In genomic region chr5:99878830-99879229, GRCh38 we compare ENCODE assay signal across 27 cellular contexts.
"Had no signal": no experiment of that assay in that cellular context is flagged by ENCODE, and none has a peak within 500 bp of the region (broad histone marks: within the 10 kb centered on the region; RNA-seq: fewer than 3 reads in every experiment).

No MANE protein-coding gene starts in this region.

- H3K9me3 Mint-ChIP-seq: activated naive CD4-positive, alpha-beta T cell treated with anti-CD3 and anti-CD28 coated beads, Interleukin-2, amount 10 ng/mL, durations not matched to agents 7 days and 5 days had no signal

- H3K4me1 Mint-ChIP-seq: activated CD4-positive, alpha-beta memory T cell treated with anti-CD3 and anti-CD28 coated beads, Interleukin-2, amount 10 ng/mL, durations not matched to agents 7 days and 5 days; activated naive CD4-positive, alpha-beta T cell treated with anti-CD3 and anti-CD28 coated beads, Interleukin-2, amount 10 ng/mL, durations not matched to agents 7 days and 5 days; activated naive CD8-positive, alpha-beta T cell treated with anti-CD3 and anti-CD28 coated beads for 36 hours; activated T-helper 17 cell treated with anti-CD3 and anti-CD28 coated beads, Interleukin-2, amount 50 U/mL, for 72 hours; T-helper 17 cell had no signal

- H3K27ac ChIP-seq: SJSA1 had no signal

- H3K4me3 Mint-ChIP-seq: activated CD4-positive, alpha-beta memory T cell treated with anti-CD3 and anti-CD28 coated beads, Interleukin-2, amount 10 ng/mL, durations not matched to agents 7 days and 5 days; activated naive CD4-positive, alpha-beta T cell treated with anti-CD3 and anti-CD28 coated beads, Interleukin-2, amount 10 ng/mL, durations not matched to agents 7 days and 5 days; activated naive CD8-positive, alpha-beta T cell treated with anti-CD3 and anti-CD28 coated beads for 36 hours; activated T-helper 17 cell treated with anti-CD3 and anti-CD28 coated beads, Interleukin-2, amount 50 U/mL, for 72 hours; T-helper 17 cell had no signal

- H3K27ac Mint-ChIP-seq: activated CD4-positive, alpha-beta memory T cell treated with anti-CD3 and anti-CD28 coated beads, Interleukin-2, amount 10 ng/mL, durations not matched to agents 7 days and 5 days; activated naive CD4-positive, alpha-beta T cell treated with anti-CD3 and anti-CD28 coated beads, Interleukin-2, amount 10 ng/mL, durations not matched to agents 7 days and 5 days; activated naive CD8-positive, alpha-beta T cell treated with anti-CD3 and anti-CD28 coated beads for 36 hours; activated T-helper 17 cell treated with anti-CD3 and anti-CD28 coated beads, Interleukin-2, amount 50 U/mL, for 72 hours; T-helper 17 cell had no signal

- H3K4me1 ChIP-seq: SJSA1 had no signal

- H3K36me3 Mint-ChIP-seq: activated naive CD4-positive, alpha-beta T cell treated with anti-CD3 and anti-CD28 coated beads, Interleukin-2, amount 10 ng/mL, durations not matched to agents 7 days and 5 days; activated naive CD8-positive, alpha-beta T cell treated with anti-CD3 and anti-CD28 coated beads for 36 hours had no signal

- H3K27me3 Mint-ChIP-seq: activated CD4-positive, alpha-beta memory T cell treated with anti-CD3 and anti-CD28 coated beads, Interleukin-2, amount 10 ng/mL, durations not matched to agents 7 days and 5 days; activated naive CD4-positive, alpha-beta T cell treated with anti-CD3 and anti-CD28 coated beads, Interleukin-2, amount 10 ng/mL, durations not matched to agents 7 days and 5 days; activated naive CD8-positive, alpha-beta T cell treated with anti-CD3 and anti-CD28 coated beads for 36 hours; activated T-helper 17 cell treated with anti-CD3 and anti-CD28 coated beads, Interleukin-2, amount 50 U/mL, for 72 hours; T-helper 17 cell had no signal

- H3K27me3 ChIP-seq: SJSA1 had no signal

- ATAC-seq: activated T-helper 17 cell treated with anti-CD3 and anti-CD28 coated beads, Interleukin-2, amount 50 U/mL, for 72 hours; Panc1; T-helper 17 cell had no signal

- H3K9me3 ChIP-seq: SJSA1 had no signal

- H3K4me3 ChIP-seq: SJSA1 had no signal

- H3K36me3 ChIP-seq: SJSA1 had no signal

- DNase-seq: activated CD4-positive, alpha-beta memory T cell treated with anti-CD3 and anti-CD28 coated beads, Interleukin-2, amount 10 ng/mL, durations not matched to agents 7 days and 5 days; activated CD4-positive, alpha-beta T cell treated with anti-CD3 and anti-CD28 coated beads, Interleukin-2, amount 50 U/mL, for 1 hour; activated CD4-positive, CD25-positive, alpha-beta regulatory T cell; activated gamma-delta T cell; activated naive CD4-positive, alpha-beta T cell treated with anti-CD3 and anti-CD28 coated beads, Interleukin-2, amount 10 ng/mL, durations not matched to agents 7 days and 5 days; activated naive CD8-positive, alpha-beta T cell treated with anti-CD3 and anti-CD28 coated beads for 36 hours; activated T-cell treated with anti-CD3 and anti-CD28 coated beads for 4 hours; activated T-cell treated with anti-CD3 and anti-CD28 coated beads, Interleukin-2, amount 50 U/mL, for 48 hours; caudate nucleus; MM.1S; NCI-H1105; NCI-H1436; NCI-H1694 treated with DMSO at 0.1 percent for 48 hours; NCI-H2029 treated with DMSO at 0.1 percent for 48 hours; NCI-H345; NCI-H510A; NCI-H526 treated with DMSO at 0.1 percent for 48 hours; NCI-H82; NK-92 treated with Interleukin-12 subunit alpha and Interleukin-12 subunit beta, amount 100 ng/mL, for 24 hours; OCI-M1; RPMI8226; SHP77; T-helper 17 cell; T-helper 9 cell had no signal
